ENCODE assay signal across 1 cellular context in the genomic region with DNA sequence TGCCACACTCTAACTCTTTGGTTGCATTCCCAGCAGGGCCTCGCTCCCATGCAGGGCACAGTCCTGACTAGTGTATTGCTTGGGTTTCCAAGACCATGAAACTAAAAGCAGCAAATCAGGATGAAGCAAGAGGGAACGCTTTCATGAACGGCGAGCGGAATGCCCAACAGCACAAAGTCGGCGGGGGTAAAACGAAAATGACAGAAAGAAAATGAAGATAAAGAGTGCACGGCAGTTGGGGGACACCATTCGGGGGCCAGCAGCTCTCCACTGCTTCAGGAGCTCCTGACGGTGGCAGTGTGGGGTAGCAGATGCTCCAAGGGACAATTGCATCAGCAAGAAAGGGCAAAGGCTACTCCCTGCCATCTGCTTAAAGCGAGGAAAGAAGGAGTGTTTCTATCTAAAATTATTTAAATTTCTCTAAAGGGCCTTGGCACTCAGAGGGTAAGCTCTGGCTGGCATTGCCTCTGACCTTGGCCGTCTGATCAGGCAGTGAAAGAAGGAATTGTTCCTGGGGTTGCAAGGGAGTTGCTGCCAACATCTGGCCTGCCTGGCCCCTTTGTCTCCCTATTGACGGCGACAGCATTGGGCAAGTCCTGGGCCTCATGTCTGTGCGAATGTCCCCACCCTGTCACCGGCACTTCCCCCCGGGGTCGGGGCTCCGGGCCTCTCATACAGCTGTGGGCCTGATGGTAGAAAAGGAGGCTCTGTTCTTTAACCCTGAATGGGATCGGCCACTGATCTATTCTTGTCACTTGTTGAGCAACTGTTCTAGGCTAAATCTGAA.
TF ChIP-seq lines count a peak whose summit lies in the region.

No MANE protein-coding gene starts in this region.

TF ChIP-seq in HepG2, 621 proteins besides CTCF, POLR2A, EP300 and RAD21 (continued from another document and continues in another):
- TF ChIP-seq, protein P1, sequence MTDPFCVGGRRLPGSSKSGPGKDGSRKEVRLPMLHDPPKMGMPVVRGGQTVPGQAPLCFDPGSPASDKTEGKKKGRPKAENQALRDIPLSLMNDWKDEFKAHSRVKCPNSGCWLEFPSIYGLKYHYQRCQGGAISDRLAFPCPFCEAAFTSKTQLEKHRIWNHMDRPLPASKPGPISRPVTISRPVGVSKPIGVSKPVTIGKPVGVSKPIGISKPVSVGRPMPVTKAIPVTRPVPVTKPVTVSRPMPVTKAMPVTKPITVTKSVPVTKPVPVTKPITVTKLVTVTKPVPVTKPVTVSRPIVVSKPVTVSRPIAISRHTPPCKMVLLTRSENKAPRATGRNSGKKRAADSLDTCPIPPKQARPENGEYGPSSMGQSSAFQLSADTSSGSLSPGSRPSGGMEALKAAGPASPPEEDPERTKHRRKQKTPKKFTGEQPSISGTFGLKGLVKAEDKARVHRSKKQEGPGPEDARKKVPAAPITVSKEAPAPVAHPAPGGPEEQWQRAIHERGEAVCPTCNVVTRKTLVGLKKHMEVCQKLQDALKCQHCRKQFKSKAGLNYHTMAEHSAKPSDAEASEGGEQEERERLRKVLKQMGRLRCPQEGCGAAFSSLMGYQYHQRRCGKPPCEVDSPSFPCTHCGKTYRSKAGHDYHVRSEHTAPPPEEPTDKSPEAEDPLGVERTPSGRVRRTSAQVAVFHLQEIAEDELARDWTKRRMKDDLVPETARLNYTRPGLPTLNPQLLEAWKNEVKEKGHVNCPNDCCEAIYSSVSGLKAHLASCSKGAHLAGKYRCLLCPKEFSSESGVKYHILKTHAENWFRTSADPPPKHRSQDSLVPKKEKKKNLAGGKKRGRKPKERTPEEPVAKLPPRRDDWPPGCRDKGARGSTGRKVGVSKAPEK (CRISPR knock-in tag; IDR thresholded peaks at IDR 0.05; ENCODE audit: borderline replicate concordance) = no peak
- TF ChIP-seq, protein P2, sequence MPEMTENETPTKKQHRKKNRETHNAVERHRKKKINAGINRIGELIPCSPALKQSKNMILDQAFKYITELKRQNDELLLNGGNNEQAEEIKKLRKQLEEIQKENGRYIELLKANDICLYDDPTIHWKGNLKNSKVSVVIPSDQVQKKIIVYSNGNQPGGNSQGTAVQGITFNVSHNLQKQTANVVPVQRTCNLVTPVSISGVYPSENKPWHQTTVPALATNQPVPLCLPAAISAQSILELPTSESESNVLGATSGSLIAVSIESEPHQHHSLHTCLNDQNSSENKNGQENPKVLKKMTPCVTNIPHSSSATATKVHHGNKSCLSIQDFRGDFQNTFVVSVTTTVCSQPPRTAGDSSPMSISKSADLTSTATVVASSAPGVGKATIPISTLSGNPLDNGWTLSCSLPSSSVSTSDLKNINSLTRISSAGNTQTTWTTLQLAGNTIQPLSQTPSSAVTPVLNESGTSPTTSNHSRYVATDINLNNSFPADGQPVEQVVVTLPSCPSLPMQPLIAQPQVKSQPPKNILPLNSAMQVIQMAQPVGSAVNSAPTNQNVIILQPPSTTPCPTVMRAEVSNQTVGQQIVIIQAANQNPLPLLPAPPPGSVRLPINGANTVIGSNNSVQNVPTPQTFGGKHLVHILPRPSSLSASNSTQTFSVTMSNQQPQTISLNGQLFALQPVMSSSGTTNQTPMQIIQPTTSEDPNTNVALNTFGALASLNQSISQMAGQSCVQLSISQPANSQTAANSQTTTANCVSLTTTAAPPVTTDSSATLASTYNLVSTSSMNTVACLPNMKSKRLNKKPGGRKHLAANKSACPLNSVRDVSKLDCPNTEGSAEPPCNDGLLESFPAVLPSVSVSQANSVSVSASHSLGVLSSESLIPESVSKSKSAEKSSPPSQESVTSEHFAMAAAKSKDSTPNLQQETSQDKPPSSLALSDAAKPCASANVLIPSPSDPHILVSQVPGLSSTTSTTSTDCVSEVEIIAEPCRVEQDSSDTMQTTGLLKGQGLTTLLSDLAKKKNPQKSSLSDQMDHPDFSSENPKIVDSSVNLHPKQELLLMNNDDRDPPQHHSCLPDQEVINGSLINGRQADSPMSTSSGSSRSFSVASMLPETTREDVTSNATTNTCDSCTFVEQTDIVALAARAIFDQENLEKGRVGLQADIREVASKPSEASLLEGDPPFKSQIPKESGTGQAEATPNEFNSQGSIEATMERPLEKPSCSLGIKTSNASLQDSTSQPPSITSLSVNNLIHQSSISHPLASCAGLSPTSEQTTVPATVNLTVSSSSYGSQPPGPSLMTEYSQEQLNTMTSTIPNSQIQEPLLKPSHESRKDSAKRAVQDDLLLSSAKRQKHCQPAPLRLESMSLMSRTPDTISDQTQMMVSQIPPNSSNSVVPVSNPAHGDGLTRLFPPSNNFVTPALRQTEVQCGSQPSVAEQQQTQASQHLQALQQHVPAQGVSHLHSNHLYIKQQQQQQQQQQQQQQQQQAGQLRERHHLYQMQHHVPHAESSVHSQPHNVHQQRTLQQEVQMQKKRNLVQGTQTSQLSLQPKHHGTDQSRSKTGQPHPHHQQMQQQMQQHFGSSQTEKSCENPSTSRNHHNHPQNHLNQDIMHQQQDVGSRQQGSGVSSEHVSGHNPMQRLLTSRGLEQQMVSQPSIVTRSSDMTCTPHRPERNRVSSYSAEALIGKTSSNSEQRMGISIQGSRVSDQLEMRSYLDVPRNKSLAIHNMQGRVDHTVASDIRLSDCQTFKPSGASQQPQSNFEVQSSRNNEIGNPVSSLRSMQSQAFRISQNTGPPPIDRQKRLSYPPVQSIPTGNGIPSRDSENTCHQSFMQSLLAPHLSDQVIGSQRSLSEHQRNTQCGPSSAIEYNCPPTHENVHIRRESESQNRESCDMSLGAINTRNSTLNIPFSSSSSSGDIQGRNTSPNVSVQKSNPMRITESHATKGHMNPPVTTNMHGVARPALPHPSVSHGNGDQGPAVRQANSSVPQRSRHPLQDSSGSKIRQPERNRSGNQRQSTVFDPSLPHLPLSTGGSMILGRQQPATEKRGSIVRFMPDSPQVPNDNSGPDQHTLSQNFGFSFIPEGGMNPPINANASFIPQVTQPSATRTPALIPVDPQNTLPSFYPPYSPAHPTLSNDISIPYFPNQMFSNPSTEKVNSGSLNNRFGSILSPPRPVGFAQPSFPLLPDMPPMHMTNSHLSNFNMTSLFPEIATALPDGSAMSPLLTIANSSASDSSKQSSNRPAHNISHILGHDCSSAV (CRISPR knock-in tag; IDR thresholded peaks at IDR 0.05; ENCODE audit: borderline replicate concordance) = no peak
- TF ChIP-seq SP5 (CRISPR knock-in tag; IDR thresholded peaks at IDR 0.05; ENCODE audit: borderline replicate concordance, low read depth) (no peak; the same call in 1 of the 2 replicates), ZNF468 (CRISPR knock-in tag; IDR thresholded peaks at IDR 0.05) (no peak), EED (CRISPR knock-in tag; IDR thresholded peaks at IDR 0.05) (no peak), HOXA7 (CRISPR knock-in tag; IDR thresholded peaks at IDR 0.05) (no peak), POLR2AphosphoS5 (IDR thresholded peaks at IDR 0.05; ENCODE audit: low read depth, low read length) (no peak), JARID2 (CRISPR knock-in tag; IDR thresholded peaks at IDR 0.05; ENCODE audit: insufficient replicate concordance) (no peak), ATAD3A (CRISPR knock-in tag; IDR thresholded peaks at IDR 0.05) (no peak), AKAP8 (CRISPR knock-in tag; IDR thresholded peaks at IDR 0.05) (no peak), ZSCAN22 (CRISPR knock-in tag; IDR thresholded peaks at IDR 0.05) (no peak), MAFG (CRISPR knock-in tag; IDR thresholded peaks at IDR 0.05) (no peak), CHD4 (IDR thresholded peaks at IDR 0.05; ENCODE audit: borderline replicate concordance, low read length) (no peak), ELF3 (CRISPR knock-in tag; IDR thresholded peaks at IDR 0.05) (no peak), ZNF354B (CRISPR knock-in tag; IDR thresholded peaks at IDR 0.05) (no peak), RORA (CRISPR knock-in tag; IDR thresholded peaks at IDR 0.05) (no peak), SPEN (CRISPR knock-in tag; IDR thresholded peaks at IDR 0.05; ENCODE audit: low read depth) (no peak), HNF4G (IDR thresholded peaks at IDR 0.05; ENCODE audit: borderline replicate concordance, low read depth, low read length) (peak; percentile 41; the same call in 1 of the 2 replicates), HNF4G (CRISPR knock-in tag; IDR thresholded peaks at IDR 0.05; ENCODE audit: borderline replicate concordance, low read depth) (no peak), THYN1 (CRISPR knock-in tag; IDR thresholded peaks at IDR 0.05; ENCODE audit: borderline replicate concordance, low read depth) (0 out of 2 replicates have a peak, but pooled peaks have one; percentile 36), ZNF776 (CRISPR knock-in tag; IDR thresholded peaks at IDR 0.05) (no peak)
- TF ChIP-seq, protein P3, sequence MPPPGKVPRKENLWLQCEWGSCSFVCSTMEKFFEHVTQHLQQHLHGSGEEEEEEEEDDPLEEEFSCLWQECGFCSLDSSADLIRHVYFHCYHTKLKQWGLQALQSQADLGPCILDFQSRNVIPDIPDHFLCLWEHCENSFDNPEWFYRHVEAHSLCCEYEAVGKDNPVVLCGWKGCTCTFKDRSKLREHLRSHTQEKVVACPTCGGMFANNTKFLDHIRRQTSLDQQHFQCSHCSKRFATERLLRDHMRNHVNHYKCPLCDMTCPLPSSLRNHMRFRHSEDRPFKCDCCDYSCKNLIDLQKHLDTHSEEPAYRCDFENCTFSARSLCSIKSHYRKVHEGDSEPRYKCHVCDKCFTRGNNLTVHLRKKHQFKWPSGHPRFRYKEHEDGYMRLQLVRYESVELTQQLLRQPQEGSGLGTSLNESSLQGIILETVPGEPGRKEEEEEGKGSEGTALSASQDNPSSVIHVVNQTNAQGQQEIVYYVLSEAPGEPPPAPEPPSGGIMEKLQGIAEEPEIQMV (CRISPR knock-in tag; IDR thresholded peaks at IDR 0.05; ENCODE audit: low read depth) = no peak
- TF ChIP-seq, protein P4, sequence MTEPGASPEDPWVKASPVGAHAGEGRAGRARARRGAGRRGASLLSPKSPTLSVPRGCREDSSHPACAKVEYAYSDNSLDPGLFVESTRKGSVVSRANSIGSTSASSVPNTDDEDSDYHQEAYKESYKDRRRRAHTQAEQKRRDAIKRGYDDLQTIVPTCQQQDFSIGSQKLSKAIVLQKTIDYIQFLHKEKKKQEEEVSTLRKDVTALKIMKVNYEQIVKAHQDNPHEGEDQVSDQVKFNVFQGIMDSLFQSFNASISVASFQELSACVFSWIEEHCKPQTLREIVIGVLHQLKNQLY (CRISPR knock-in tag; IDR thresholded peaks at IDR 0.05) = no peak
- TF ChIP-seq, protein P5, sequence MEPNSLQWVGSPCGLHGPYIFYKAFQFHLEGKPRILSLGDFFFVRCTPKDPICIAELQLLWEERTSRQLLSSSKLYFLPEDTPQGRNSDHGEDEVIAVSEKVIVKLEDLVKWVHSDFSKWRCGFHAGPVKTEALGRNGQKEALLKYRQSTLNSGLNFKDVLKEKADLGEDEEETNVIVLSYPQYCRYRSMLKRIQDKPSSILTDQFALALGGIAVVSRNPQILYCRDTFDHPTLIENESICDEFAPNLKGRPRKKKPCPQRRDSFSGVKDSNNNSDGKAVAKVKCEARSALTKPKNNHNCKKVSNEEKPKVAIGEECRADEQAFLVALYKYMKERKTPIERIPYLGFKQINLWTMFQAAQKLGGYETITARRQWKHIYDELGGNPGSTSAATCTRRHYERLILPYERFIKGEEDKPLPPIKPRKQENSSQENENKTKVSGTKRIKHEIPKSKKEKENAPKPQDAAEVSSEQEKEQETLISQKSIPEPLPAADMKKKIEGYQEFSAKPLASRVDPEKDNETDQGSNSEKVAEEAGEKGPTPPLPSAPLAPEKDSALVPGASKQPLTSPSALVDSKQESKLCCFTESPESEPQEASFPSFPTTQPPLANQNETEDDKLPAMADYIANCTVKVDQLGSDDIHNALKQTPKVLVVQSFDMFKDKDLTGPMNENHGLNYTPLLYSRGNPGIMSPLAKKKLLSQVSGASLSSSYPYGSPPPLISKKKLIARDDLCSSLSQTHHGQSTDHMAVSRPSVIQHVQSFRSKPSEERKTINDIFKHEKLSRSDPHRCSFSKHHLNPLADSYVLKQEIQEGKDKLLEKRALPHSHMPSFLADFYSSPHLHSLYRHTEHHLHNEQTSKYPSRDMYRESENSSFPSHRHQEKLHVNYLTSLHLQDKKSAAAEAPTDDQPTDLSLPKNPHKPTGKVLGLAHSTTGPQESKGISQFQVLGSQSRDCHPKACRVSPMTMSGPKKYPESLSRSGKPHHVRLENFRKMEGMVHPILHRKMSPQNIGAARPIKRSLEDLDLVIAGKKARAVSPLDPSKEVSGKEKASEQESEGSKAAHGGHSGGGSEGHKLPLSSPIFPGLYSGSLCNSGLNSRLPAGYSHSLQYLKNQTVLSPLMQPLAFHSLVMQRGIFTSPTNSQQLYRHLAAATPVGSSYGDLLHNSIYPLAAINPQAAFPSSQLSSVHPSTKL (CRISPR knock-in tag; IDR thresholded peaks at IDR 0.05) = peak; percentile 42; the same call in 1 of the 2 replicates
- TF ChIP-seq, protein P6, sequence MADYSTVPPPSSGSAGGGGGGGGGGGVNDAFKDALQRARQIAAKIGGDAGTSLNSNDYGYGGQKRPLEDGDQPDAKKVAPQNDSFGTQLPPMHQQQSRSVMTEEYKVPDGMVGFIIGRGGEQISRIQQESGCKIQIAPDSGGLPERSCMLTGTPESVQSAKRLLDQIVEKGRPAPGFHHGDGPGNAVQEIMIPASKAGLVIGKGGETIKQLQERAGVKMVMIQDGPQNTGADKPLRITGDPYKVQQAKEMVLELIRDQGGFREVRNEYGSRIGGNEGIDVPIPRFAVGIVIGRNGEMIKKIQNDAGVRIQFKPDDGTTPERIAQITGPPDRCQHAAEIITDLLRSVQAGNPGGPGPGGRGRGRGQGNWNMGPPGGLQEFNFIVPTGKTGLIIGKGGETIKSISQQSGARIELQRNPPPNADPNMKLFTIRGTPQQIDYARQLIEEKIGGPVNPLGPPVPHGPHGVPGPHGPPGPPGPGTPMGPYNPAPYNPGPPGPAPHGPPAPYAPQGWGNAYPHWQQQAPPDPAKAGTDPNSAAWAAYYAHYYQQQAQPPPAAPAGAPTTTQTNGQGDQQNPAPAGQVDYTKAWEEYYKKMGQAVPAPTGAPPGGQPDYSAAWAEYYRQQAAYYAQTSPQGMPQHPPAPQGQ (CRISPR knock-in tag; IDR thresholded peaks at IDR 0.05; ENCODE audit: borderline replicate concordance) = no peak
- TF ChIP-seq, protein P7, sequence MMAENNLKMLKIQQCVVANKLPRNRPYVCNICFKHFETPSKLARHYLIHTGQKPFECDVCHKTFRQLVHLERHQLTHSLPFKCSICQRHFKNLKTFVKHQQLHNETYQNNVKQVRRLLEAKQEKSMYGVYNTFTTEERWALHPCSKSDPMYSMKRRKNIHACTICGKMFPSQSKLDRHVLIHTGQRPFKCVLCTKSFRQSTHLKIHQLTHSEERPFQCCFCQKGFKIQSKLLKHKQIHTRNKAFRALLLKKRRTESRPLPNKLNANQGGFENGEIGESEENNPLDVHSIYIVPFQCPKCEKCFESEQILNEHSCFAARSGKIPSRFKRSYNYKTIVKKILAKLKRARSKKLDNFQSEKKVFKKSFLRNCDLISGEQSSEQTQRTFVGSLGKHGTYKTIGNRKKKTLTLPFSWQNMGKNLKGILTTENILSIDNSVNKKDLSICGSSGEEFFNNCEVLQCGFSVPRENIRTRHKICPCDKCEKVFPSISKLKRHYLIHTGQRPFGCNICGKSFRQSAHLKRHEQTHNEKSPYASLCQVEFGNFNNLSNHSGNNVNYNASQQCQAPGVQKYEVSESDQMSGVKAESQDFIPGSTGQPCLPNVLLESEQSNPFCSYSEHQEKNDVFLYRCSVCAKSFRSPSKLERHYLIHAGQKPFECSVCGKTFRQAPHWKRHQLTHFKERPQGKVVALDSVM (CRISPR knock-in tag; IDR thresholded peaks at IDR 0.05) = no peak
- TF ChIP-seq, protein P8, sequence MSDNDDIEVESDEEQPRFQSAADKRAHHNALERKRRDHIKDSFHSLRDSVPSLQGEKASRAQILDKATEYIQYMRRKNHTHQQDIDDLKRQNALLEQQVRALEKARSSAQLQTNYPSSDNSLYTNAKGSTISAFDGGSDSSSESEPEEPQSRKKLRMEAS (IDR thresholded peaks at IDR 0.05) = peak; percentile 55
- TF ChIP-seq, protein P9, sequence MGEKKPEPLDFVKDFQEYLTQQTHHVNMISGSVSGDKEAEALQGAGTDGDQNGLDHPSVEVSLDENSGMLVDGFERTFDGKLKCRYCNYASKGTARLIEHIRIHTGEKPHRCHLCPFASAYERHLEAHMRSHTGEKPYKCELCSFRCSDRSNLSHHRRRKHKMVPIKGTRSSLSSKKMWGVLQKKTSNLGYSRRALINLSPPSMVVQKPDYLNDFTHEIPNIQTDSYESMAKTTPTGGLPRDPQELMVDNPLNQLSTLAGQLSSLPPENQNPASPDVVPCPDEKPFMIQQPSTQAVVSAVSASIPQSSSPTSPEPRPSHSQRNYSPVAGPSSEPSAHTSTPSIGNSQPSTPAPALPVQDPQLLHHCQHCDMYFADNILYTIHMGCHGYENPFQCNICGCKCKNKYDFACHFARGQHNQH (CRISPR knock-in tag; IDR thresholded peaks at IDR 0.05) = no peak
